In genomic region chr6:183668-184067, GRCh38 we compare ENCODE assay signal across 24 cellular contexts.
A peak's percentile ranks its signal among the peaks of the same experiment; 100 is the strongest.
DNase-seq lines count a peak whose midpoint lies in the region; ATAC-seq and TF ChIP-seq lines count a peak whose summit lies in the region.
"Had no signal": no experiment of that assay in that cellular context is flagged by ENCODE, and none has a peak within 500 bp of the region (broad histone marks: within the 10 kb centered on the region; RNA-seq: fewer than 3 reads in every experiment).

No MANE protein-coding gene starts in this region.

- TF ChIP-seq CTCF in GM20000 (IDR thresholded peaks at IDR 0.05; ENCODE audit: extremely low read depth, missing control alignments) = no peak
- no peak for TF ChIP-seq CTCF in dorsolateral prefrontal cortex (IDR thresholded peaks at IDR 0.05 in 54 of 56, conservative IDR thresholded peaks at IDR 0.05 in 2 of 56; ENCODE audit: low read depth in 1 of 56, partially characterized antibody in 56 of 56)

- H3K27ac ChIP-seq in dorsolateral prefrontal cortex = no peak overlapping the region
- H3K27ac ChIP-seq: epithelial cell of prostate, heart right ventricle, left lung, suprapubic skin had no signal

- no peaks in the 10 kb centered on the region for H3K36me3 Mint-ChIP-seq in activated naive CD4-positive, alpha-beta T cell treated with anti-CD3 and anti-CD28 coated beads, Interleukin-2, amount 50 U/mL, for 24 hours
- no peaks in the 10 kb centered on the region for H3K36me3 Mint-ChIP-seq in T-helper 17 cell (ENCODE audit: low read depth)
- peaks cover 3% of the 10 kb centered on the region for H3K36me3 Mint-ChIP-seq in stimulated activated naive CD8-positive, alpha-beta T cell treated with anti-CD3 and anti-CD28 coated beads, Interleukin-15, Interleukin-2, amounts not matched to agents 100 ng/mL and 50 ng/mL, for 24 hours (ENCODE audit: low read depth)
- H3K36me3 Mint-ChIP-seq: activated naive CD8-positive, alpha-beta T cell had no signal

- DNase-seq in activated naive CD4-positive, alpha-beta T cell (lab: John Stamatoyannopoulos, UW) = no peak
- DNase-seq in GM20000 (ENCODE audit: low spot score) = peak; percentile 67
- no peak for DNase-seq in T-helper 17 cell
- no peak for DNase-seq in dorsolateral prefrontal cortex
- DNase-seq in NK-92 treated with Interleukin-12 subunit alpha and Interleukin-12 subunit beta, amount 100 ng/mL, for 24 hours (lab: John Stamatoyannopoulos, UW) = no peak
- DNase-seq in NCI-H2107 (lab: John Stamatoyannopoulos, UW) = no peak
- DNase-seq: activated CD4-positive, alpha-beta T cell treated with anti-CD3 and anti-CD28 coated beads, Interleukin-2, amount 50 U/mL, for 48 hours; activated T-cell treated with anti-CD3 and anti-CD28 coated beads, Interleukin-2, amount 50 U/mL, for 1 hour; DMS 273 treated with DMSO at 0.1 percent for 48 hours; heart right ventricle; left lung; MM.1S; mucosa of descending colon; NCI-H1436 treated with DMSO at 0.1 percent for 48 hours; NCI-H510A treated with DMSO at 0.1 percent for 48 hours; stimulated activated CD8-positive, alpha-beta memory T cell treated with anti-CD3 and anti-CD28 coated beads, Interleukin-4, amount 100 ng/mL, for 48 hours; T-helper 2 cell had no signal

- H3K27me3 Mint-ChIP-seq in activated naive CD4-positive, alpha-beta T cell treated with anti-CD3 and anti-CD28 coated beads, Interleukin-2, amount 50 U/mL, for 24 hours = no peaks in the 10 kb centered on the region
- H3K27me3 Mint-ChIP-seq in T-helper 17 cell = no peaks in the 10 kb centered on the region
- H3K27me3 Mint-ChIP-seq in stimulated activated naive CD8-positive, alpha-beta T cell treated with anti-CD3 and anti-CD28 coated beads, Interleukin-15, Interleukin-2, amounts not matched to agents 100 ng/mL and 50 ng/mL, for 24 hours = peaks cover 9% of the 10 kb centered on the region
- H3K27me3 Mint-ChIP-seq: activated naive CD8-positive, alpha-beta T cell had no signal

- no peaks in the 10 kb centered on the region for H3K9me3 Mint-ChIP-seq in activated naive CD4-positive, alpha-beta T cell treated with anti-CD3 and anti-CD28 coated beads, Interleukin-2, amount 50 U/mL, for 24 hours
- no peaks in the 10 kb centered on the region for H3K9me3 Mint-ChIP-seq in stimulated activated naive CD8-positive, alpha-beta T cell treated with anti-CD3 and anti-CD28 coated beads, Interleukin-15, Interleukin-2, amounts not matched to agents 100 ng/mL and 50 ng/mL, for 24 hours
- H3K9me3 Mint-ChIP-seq: central memory CD8-positive, alpha-beta T cell had no signal

- peak overlapping the region; percentile 46 for H3K27ac Mint-ChIP-seq in activated naive CD4-positive, alpha-beta T cell treated with anti-CD3 and anti-CD28 coated beads, Interleukin-2, amount 50 U/mL, for 24 hours
- H3K27ac Mint-ChIP-seq in T-helper 17 cell = no peak overlapping the region
- no peak overlapping the region for H3K27ac Mint-ChIP-seq in stimulated activated naive CD8-positive, alpha-beta T cell treated with anti-CD3 and anti-CD28 coated beads, Interleukin-15, Interleukin-2, amounts not matched to agents 100 ng/mL and 50 ng/mL, for 24 hours
- H3K27ac Mint-ChIP-seq: activated naive CD8-positive, alpha-beta T cell had no signal

- intact Hi-C loops in dorsolateral prefrontal cortex (cut with DNase I) = no loop called here

- H3K4me3 Mint-ChIP-seq in activated naive CD4-positive, alpha-beta T cell treated with anti-CD3 and anti-CD28 coated beads, Interleukin-2, amount 50 U/mL, for 24 hours = no peak overlapping the region
- H3K4me3 Mint-ChIP-seq in T-helper 17 cell = no peak overlapping the region
- peak overlapping the region; percentile 17 for H3K4me3 Mint-ChIP-seq in stimulated activated naive CD8-positive, alpha-beta T cell treated with anti-CD3 and anti-CD28 coated beads, Interleukin-15, Interleukin-2, amounts not matched to agents 100 ng/mL and 50 ng/mL, for 24 hours
- H3K4me3 Mint-ChIP-seq: activated naive CD8-positive, alpha-beta T cell; central memory CD8-positive, alpha-beta T cell had no signal

- H3K9me3 ChIP-seq in T-helper 17 cell (ENCODE audit: control insufficient read depth, low read length, poor library complexity, severe bottlenecking) = no peaks in the 10 kb centered on the region
- H3K9me3 ChIP-seq: heart right ventricle, mucosa of descending colon, suprapubic skin had no signal

- ATAC-seq in T-helper 17 cell = peak; percentile 57
- ATAC-seq: heart right ventricle, left lung, mucosa of descending colon, sciatic nerve had no signal

- no peak overlapping the region for H3K4me3 ChIP-seq in dorsolateral prefrontal cortex
- H3K4me3 ChIP-seq: heart right ventricle, left lung, mucosa of descending colon, suprapubic skin had no signal

- H3K4me1 Mint-ChIP-seq in activated naive CD4-positive, alpha-beta T cell treated with anti-CD3 and anti-CD28 coated beads, Interleukin-2, amount 50 U/mL, for 24 hours = peaks cover 27% of the 10 kb centered on the region
- peaks cover 4% of the 10 kb centered on the region for H3K4me1 Mint-ChIP-seq in T-helper 17 cell
- H3K4me1 Mint-ChIP-seq in stimulated activated naive CD8-positive, alpha-beta T cell treated with anti-CD3 and anti-CD28 coated beads, Interleukin-15, Interleukin-2, amounts not matched to agents 100 ng/mL and 50 ng/mL, for 24 hours (ENCODE audit: low read depth) = peaks cover 41% of the 10 kb centered on the region

- H3K27me3 ChIP-seq in dorsolateral prefrontal cortex = peaks cover 0 to 4% (median 0%) of the 10 kb centered on the region in 45 donors
- H3K27me3 ChIP-seq: left lung had no signal
